In genomic region chr4:1793496-1793840, GRCh38 we compare ENCODE assay signal across 1 cellular context.
TF ChIP-seq lines count a peak whose summit lies in the region.

No MANE protein-coding gene starts in this region.

TF ChIP-seq in GM23338, 12 proteins besides CTCF, POLR2A, EP300 and RAD21 (continued from another document):
- TF ChIP-seq ZNF462 (CRISPR knock-in tag; IDR thresholded peaks at IDR 0.05): no peak
- TF ChIP-seq EZH2phosphoT487 (IDR thresholded peaks at IDR 0.05; ENCODE audit: unreplicated experiment): no peak
- TF ChIP-seq STAT1 (IDR thresholded peaks at IDR 0.05; ENCODE audit: unreplicated experiment): no peak
